ENCODE assay signal across 12 cellular contexts in genomic region chr2:158391876-158392275, GRCh38.
DNase-seq lines count a peak whose midpoint lies in the region; ATAC-seq lines count a peak whose summit lies in the region.
"Had no signal": no experiment of that assay in that cellular context is flagged by ENCODE, and none has a peak within 500 bp of the region (broad histone marks: within the 10 kb centered on the region; RNA-seq: fewer than 3 reads in every experiment).

No MANE protein-coding gene starts in this region.

- no peaks in the 10 kb centered on the region for H3K4me1 ChIP-seq in naive thymus-derived CD4-positive, alpha-beta T cell (ENCODE audit: control insufficient read depth in 2 of 2, insufficient read depth in 2 of 2, low read length in 2 of 2)
- H3K4me1 ChIP-seq in trophoblast cell (ENCODE audit: control insufficient read depth in 1 of 2, insufficient read depth in 2 of 2, low read length in 2 of 2) = no peaks in the 10 kb centered on the region

- no peak overlapping the region for H3K9ac ChIP-seq in trophoblast cell (ENCODE audit: low read length)

- H3K4me1 Mint-ChIP-seq in activated naive CD8-positive, alpha-beta T cell (ENCODE audit: low read depth) = peaks cover 8% of the 10 kb centered on the region
- peaks cover 0 to 7% (median 5%) of the 10 kb centered on the region in 7 donors for H3K4me1 Mint-ChIP-seq in naive thymus-derived CD4-positive, alpha-beta T cell

- peak; percentile 36 for ATAC-seq in naive thymus-derived CD4-positive, alpha-beta T cell
- no peak for ATAC-seq in HG02623 (IDR thresholded peaks at IDR 0.05; ENCODE audit: unreplicated experiment)

- H3K36me3 ChIP-seq in naive thymus-derived CD4-positive, alpha-beta T cell (ENCODE audit: control insufficient read depth in 2 of 3, insufficient read depth in 3 of 3, low read length in 3 of 3) = no peaks in the 10 kb centered on the region
- H3K36me3 ChIP-seq in trophoblast cell (ENCODE audit: control insufficient read depth in 1 of 2, insufficient read depth in 2 of 2, low read length in 2 of 2) = no peaks in the 10 kb centered on the region

- H2BK5ac ChIP-seq in trophoblast cell (ENCODE audit: low read depth, low read length, poor library complexity) = no peak overlapping the region

- peaks cover 5% of the 10 kb centered on the region for H3K27me3 Mint-ChIP-seq in activated naive CD8-positive, alpha-beta T cell
- H3K27me3 Mint-ChIP-seq in naive thymus-derived CD4-positive, alpha-beta T cell = peaks cover 3 to 13% (median 11%) of the 10 kb centered on the region in 5 donors

- H3K36me3 Mint-ChIP-seq in activated naive CD8-positive, alpha-beta T cell = no peaks in the 10 kb centered on the region
- no peaks in the 10 kb centered on the region for H3K36me3 Mint-ChIP-seq in naive thymus-derived CD4-positive, alpha-beta T cell

- H3K14ac ChIP-seq in trophoblast cell (ENCODE audit: low read length) = no peak overlapping the region

- H3K4me3 Mint-ChIP-seq in activated naive CD8-positive, alpha-beta T cell = no peak overlapping the region
- H3K4me3 Mint-ChIP-seq in naive thymus-derived CD4-positive, alpha-beta T cell = no peak overlapping the region
- H3K4me3 Mint-ChIP-seq: activated CD4-positive, alpha-beta T cell treated with anti-CD3 and anti-CD28 coated beads, Interleukin-2, amount 10 ng/mL, durations not matched to agents 7 days and 5 days; HFFc6 had no signal

- no peak overlapping the region for H2AFZ ChIP-seq in trophoblast cell (ENCODE audit: insufficient read depth, low read length, poor library complexity)

- H2BK120ac ChIP-seq in trophoblast cell (ENCODE audit: insufficient read depth, low read length, poor library complexity) = no peak overlapping the region

- no peaks in the 10 kb centered on the region for H3K79me1 ChIP-seq in trophoblast cell (ENCODE audit: low read length)

- no peaks in the 10 kb centered on the region for H3K9me3 Mint-ChIP-seq in activated naive CD8-positive, alpha-beta T cell (ENCODE audit: low read depth)
- H3K9me3 Mint-ChIP-seq in naive thymus-derived CD4-positive, alpha-beta T cell = no peaks in the 10 kb centered on the region
- H3K9me3 Mint-ChIP-seq: activated CD4-positive, alpha-beta T cell treated with anti-CD3 and anti-CD28 coated beads, Interleukin-2, amount 10 ng/mL, durations not matched to agents 7 days and 5 days; HFFc6 had no signal

- H3K27ac ChIP-seq in naive thymus-derived CD4-positive, alpha-beta T cell (ENCODE audit: low read depth, low read length) = no peak overlapping the region
- no peak overlapping the region for H3K27ac ChIP-seq in trophoblast cell (ENCODE audit: low read depth, low read length)
- H3K27ac ChIP-seq: skin epidermis had no signal

- intact Hi-C loops in naive thymus-derived CD4-positive, alpha-beta T cell (cut with micrococcal nuclease) = no loop called here

- no peaks in the 10 kb centered on the region for H3K27me3 ChIP-seq in naive thymus-derived CD4-positive, alpha-beta T cell (ENCODE audit: control insufficient read depth in 2 of 2, insufficient read depth in 2 of 2, low read length in 2 of 2)
- H3K27me3 ChIP-seq in trophoblast cell (ENCODE audit: insufficient read depth, low read length) = no peaks in the 10 kb centered on the region

- H3K4me3 ChIP-seq in naive thymus-derived CD4-positive, alpha-beta T cell (ENCODE audit: low read length) = no peak overlapping the region
- no peak overlapping the region for H3K4me3 ChIP-seq in trophoblast cell (ENCODE audit: low read depth, low read length)
- H3K4me3 ChIP-seq: skin epidermis had no signal

- CTCF ChIA-PET in naive thymus-derived CD4-positive, alpha-beta T cell (lab: Charles Lee) = no interaction called here

- no CpG with 5 or more reads among the region's 2 CpGs for WGBS in trophoblast cell (ENCODE audit: extremely low coverage, insufficient coverage, insufficient read length)

- no peak overlapping the region for H2BK12ac ChIP-seq in trophoblast cell (ENCODE audit: low read length)

- peak; percentile 9 for DNase-seq in NCI-H748 (lab: John Stamatoyannopoulos, UW; ENCODE audit: unreplicated experiment)
- DNase-seq in NCI-H748 treated with DMSO at 0.1 percent for 48 hours (lab: John Stamatoyannopoulos, UW) = no peak
- DNase-seq in HCEC 1CT = peak; percentile 54
- DNase-seq in naive thymus-derived CD4-positive, alpha-beta T cell = no peak
- DNase-seq in NCI-H1048 (lab: John Stamatoyannopoulos, UW) = no peak
- no peak for DNase-seq in trophoblast cell
- DNase-seq: activated CD4-positive, alpha-beta T cell treated with anti-CD3 and anti-CD28 coated beads, Interleukin-2, amount 10 ng/mL, durations not matched to agents 7 days and 5 days; HFFc6; NCI-H510A treated with DMSO at 0.1 percent for 48 hours had no signal

- no peak overlapping the region for H4K12ac ChIP-seq in trophoblast cell (ENCODE audit: low read depth, low read length)

- H4K8ac ChIP-seq in trophoblast cell (ENCODE audit: low read depth, low read length) = no peak overlapping the region

- H3K4ac ChIP-seq in trophoblast cell (ENCODE audit: low read depth, low read length) = no peak overlapping the region

- peak overlapping the region; percentile 5 for H3K27ac Mint-ChIP-seq in activated naive CD8-positive, alpha-beta T cell
- no peak overlapping the region for H3K27ac Mint-ChIP-seq in naive thymus-derived CD4-positive, alpha-beta T cell
- H3K27ac Mint-ChIP-seq: activated CD4-positive, alpha-beta T cell treated with anti-CD3 and anti-CD28 coated beads, Interleukin-2, amount 10 ng/mL, durations not matched to agents 7 days and 5 days; HFFc6 had no signal

- no peak overlapping the region for H4K91ac ChIP-seq in trophoblast cell (ENCODE audit: low read depth, low read length)

- H3K79me2 ChIP-seq in trophoblast cell (ENCODE audit: control insufficient read depth, insufficient read depth, low read length, poor library complexity) = no peaks in the 10 kb centered on the region

- H3K23ac ChIP-seq in trophoblast cell (ENCODE audit: low read length) = no peak overlapping the region

- no peak overlapping the region for H2AK5ac ChIP-seq in trophoblast cell (ENCODE audit: low read length)

- H3K4me2 ChIP-seq in trophoblast cell (ENCODE audit: low read length) = no peak overlapping the region

- POLR2A ChIA-PET in naive thymus-derived CD4-positive, alpha-beta T cell (lab: Charles Lee) = no interaction called here

- H3K18ac ChIP-seq in trophoblast cell (ENCODE audit: low read length) = no peak overlapping the region

- no peaks in the 10 kb centered on the region for H3K9me3 ChIP-seq in naive thymus-derived CD4-positive, alpha-beta T cell (ENCODE audit: control insufficient read depth in 2 of 3, low read length in 3 of 3)
- no peaks in the 10 kb centered on the region for H3K9me3 ChIP-seq in trophoblast cell (ENCODE audit: insufficient read depth, low read depth, low read length)

Comparison
In these comparisons a context has a peak if more than half of its experiments do, and no peak if none do; other contexts are left out.
1. DNase-seq: peak in NCI-H748 (single experiment) and HCEC 1CT (single experiment); none in NCI-H748 treated with DMSO at 0.1 percent for 48 hours (single experiment), naive thymus-derived CD4-positive, alpha-beta T cell (0 of 9), NCI-H1048 (single experiment) and trophoblast cell (0 of 2).